Comparison of ENCODE assay signal across 1 cellular context in the genomic region with DNA sequence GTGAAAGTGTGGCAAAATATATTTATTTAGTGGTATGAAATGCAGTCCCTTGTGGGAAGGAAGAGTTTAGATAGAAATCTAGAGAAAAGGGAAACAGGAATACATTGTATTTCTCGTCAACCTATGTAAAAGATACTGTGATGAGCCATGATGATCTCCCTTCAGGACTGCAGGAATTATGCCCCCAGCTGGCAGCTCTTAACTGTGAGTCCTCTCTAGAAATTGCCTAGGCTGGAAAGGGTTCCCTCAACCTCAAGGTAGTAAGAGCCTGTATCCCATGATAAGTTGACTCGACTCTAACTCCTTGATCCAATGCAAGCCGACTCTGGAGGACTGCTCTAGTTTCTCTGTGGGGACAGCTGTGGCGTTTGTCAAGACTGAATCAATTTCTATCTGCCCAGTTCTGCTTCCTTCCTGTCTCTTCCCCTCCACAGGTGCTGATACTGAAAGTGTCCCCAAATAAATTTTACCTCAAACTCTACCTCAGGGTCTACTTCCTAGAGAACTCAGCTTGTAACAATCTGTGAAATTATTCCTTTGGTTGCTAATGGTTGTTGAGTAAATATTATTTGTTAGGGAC.
TF ChIP-seq lines count a peak whose summit lies in the region.

No MANE protein-coding gene starts in this region.

TF ChIP-seq in WTC11, 78 proteins besides CTCF, POLR2A, EP300 and RAD21 (continued from another document):
- TF ChIP-seq, protein P1, sequence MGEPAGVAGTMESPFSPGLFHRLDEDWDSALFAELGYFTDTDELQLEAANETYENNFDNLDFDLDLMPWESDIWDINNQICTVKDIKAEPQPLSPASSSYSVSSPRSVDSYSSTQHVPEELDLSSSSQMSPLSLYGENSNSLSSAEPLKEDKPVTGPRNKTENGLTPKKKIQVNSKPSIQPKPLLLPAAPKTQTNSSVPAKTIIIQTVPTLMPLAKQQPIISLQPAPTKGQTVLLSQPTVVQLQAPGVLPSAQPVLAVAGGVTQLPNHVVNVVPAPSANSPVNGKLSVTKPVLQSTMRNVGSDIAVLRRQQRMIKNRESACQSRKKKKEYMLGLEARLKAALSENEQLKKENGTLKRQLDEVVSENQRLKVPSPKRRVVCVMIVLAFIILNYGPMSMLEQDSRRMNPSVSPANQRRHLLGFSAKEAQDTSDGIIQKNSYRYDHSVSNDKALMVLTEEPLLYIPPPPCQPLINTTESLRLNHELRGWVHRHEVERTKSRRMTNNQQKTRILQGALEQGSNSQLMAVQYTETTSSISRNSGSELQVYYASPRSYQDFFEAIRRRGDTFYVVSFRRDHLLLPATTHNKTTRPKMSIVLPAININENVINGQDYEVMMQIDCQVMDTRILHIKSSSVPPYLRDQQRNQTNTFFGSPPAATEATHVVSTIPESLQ (CRISPR knock-in tag; IDR thresholded peaks at IDR 0.05) = no peak
- TF ChIP-seq JUN (CRISPR knock-in tag; IDR thresholded peaks at IDR 0.05) (no peak), KAT7 (CRISPR knock-in tag; IDR thresholded peaks at IDR 0.05; ENCODE audit: borderline replicate concordance) (no peak)
- TF ChIP-seq, protein P2, sequence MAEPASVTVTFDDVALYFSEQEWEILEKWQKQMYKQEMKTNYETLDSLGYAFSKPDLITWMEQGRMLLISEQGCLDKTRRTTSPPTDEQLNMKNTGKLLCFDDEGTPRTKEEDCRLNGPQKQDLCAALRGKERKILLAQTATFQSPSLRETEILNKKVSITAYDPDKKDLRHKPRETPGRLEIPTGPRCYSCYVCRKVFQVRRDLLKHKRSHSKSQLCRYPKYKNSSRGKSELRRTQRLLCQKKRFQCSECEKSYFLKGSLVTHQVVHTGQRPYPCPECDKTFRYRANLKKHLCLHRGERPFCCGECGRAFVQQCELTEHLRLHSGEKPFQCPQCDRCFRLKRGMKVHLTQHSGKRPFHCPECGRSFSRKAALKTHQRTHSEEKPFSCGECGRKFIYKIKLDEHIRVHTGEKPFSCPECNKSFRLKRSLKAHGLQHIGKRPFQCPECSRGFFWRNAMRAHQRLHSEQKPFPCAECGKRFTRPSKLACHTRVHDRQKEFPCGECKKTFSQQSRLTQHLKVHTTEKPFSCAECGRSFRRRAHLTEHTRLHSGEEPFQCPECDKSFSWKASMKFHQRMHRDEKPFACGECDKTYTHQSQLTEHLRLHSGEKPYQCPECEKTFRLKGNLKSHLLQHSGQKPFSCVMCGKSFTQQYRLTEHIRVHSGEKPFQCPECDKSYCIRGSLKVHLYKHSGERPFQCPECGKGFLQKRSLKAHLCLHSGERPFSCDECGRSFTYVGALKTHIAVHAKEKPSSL (CRISPR knock-in tag; conservative IDR thresholded peaks at IDR 0.05) = no peak
TF ChIP-seq in WTC11: peak in this region for 0.
